Comparison of ENCODE assay signal across 26 cellular contexts in genomic region chr19:34786236-34786635, GRCh38.
"Had no signal": no experiment of that assay in that cellular context is flagged by ENCODE, and none has a peak within 500 bp of the region (broad histone marks: within the 10 kb centered on the region; RNA-seq: fewer than 3 reads in every experiment).

No MANE protein-coding gene starts in this region.

- H3K27me3 ChIP-seq: neutrophil, ovary, right lobe of liver, sigmoid colon, stomach, transverse colon, upper lobe of right lung, uterus had no signal

- H3K4me1 ChIP-seq: parathyroid adenoma, psoas muscle, right lobe of liver, sigmoid colon, stomach, tibial artery, transverse colon, upper lobe of right lung, uterus had no signal

- H3K4me3 ChIP-seq: ovary, psoas muscle, right lobe of liver, sigmoid colon, stomach, thoracic aorta, tibial artery, transverse colon, upper lobe of right lung, uterus had no signal

- H3K36me3 ChIP-seq: neutrophil, ovary, right lobe of liver, sigmoid colon, stomach, thoracic aorta, tibial artery, transverse colon, upper lobe of right lung, uterus had no signal

- ATAC-seq: naive thymus-derived CD8-positive, alpha-beta T cell; natural killer cell treated with Interleukin-12 subunit alpha and Interleukin-12 subunit beta and Interleukin-15 and Interleukin-18, amount 100 ng/mL, for 72 hours; psoas muscle; right cardiac atrium; right lobe of liver; stimulated activated effector memory CD8-positive, alpha-beta T cell treated with anti-CD3 and anti-CD28 coated beads, Interleukin-12 subunit alpha, Interleukin-12 subunit beta, amount 100 ng/mL, for 72 hours; stimulated activated naive B cell treated with anti-CD40 and anti-IgM and Interleukin-4, amounts not matched to agents 10 μg/mL and 1 μg/mL and 100 μg/mL, for 72 hours; upper lobe of right lung had no signal

- FAIRE-seq: small intestine had no signal

- H3K9me3 ChIP-seq: neutrophil, ovary, psoas muscle, right lobe of liver, sigmoid colon, stomach, thoracic aorta, tibial artery, transverse colon, upper lobe of right lung, uterus had no signal

- H3K27ac ChIP-seq: neutrophil, ovary, parathyroid adenoma, psoas muscle, right lobe of liver, sigmoid colon, stomach, thoracic aorta, tibial artery, transverse colon, upper lobe of right lung, uterus had no signal

- DNase-seq: naive thymus-derived CD8-positive, alpha-beta T cell; nephron progenitor cell; nucleus accumbens; ovary; posterior cingulate gyrus; psoas muscle; right cardiac atrium; right lobe of liver; sigmoid colon; small intestine; stimulated activated CD4-positive, alpha-beta T cell treated with anti-CD3 and anti-CD28 coated beads, Interleukin-15, amount 100 ng/mL, for 24 hours; stimulated activated CD4-positive, alpha-beta T cell treated with anti-CD3 and anti-CD28 coated beads, Interleukin-2, amount 100 ng/mL, for 24 hours; stimulated activated CD4-positive, alpha-beta T cell treated with anti-CD3 and anti-CD28 coated beads, Interleukin-2, amount 100 ng/mL, for 48 hours; stimulated activated CD4-positive, alpha-beta T cell treated with anti-CD3 and anti-CD28 coated beads, Interleukin-4, amount 100 ng/mL, for 24 hours; stimulated activated naive B cell treated with anti-CD40 and anti-IgM and Interleukin-4, amounts not matched to agents 10 μg/mL and 1 μg/mL and 100 μg/mL, for 72 hours; stimulated activated naive CD4-positive, alpha-beta T cell treated with Interleukin-2 at 50 U/mL for 16 hours; stomach; tibial artery; transverse colon; upper lobe of right lung; uterus had no signal
